In genomic region chr1:175003521-175003920, GRCh38 we compare ENCODE assay signal across 18 cellular contexts. TPM values are rescaled to one million over a fixed set of nuclear protein-coding genes. Genes with fewer than 3 reads are reported as not detected.
A peak's percentile ranks its signal among the peaks of the same experiment; 100 is the strongest.
DNase-seq lines count a peak whose midpoint lies in the region; ATAC-seq and TF ChIP-seq lines count a peak whose summit lies in the region.
"Had no signal": no experiment of that assay in that cellular context is flagged by ENCODE, and none has a peak within 500 bp of the region (broad histone marks: within the 10 kb centered on the region; RNA-seq: fewer than 3 reads in every experiment).

No MANE protein-coding gene starts in this region.

- H3K27me3 ChIP-seq in A673 (replicated peaks; ENCODE audit: insufficient read depth, low read depth, low read length, poor library complexity) (no peaks in the 10 kb centered on the region), SU-DHL-6 (ENCODE audit: low read length) (no peaks in the 10 kb centered on the region), mesenchymal stem cell (ENCODE audit: control insufficient read depth in 1 of 2, insufficient read depth in 1 of 2, low read length in 2 of 2) (no peaks in the 10 kb centered on the region), right cardiac atrium (ENCODE audit: control insufficient read depth, insufficient read depth) (no peaks in the 10 kb centered on the region)
- no peaks in the 10 kb centered on the region for H3K27me3 ChIP-seq in CD8-positive, alpha-beta T cell (ENCODE audit: insufficient read depth, low read length)
- H3K27me3 ChIP-seq: pancreas had no signal

- no peaks in the 10 kb centered on the region for H3K9me2 ChIP-seq in SU-DHL-6 (replicated peaks; ENCODE audit: insufficient read depth, low read length)

- H3K4me2 ChIP-seq in SU-DHL-6 (ENCODE audit: low read depth, low read length, poor library complexity, severe bottlenecking) (peak overlapping the region; percentile 34), mesenchymal stem cell (ENCODE audit: low read length, poor library complexity, severe bottlenecking) (no peak overlapping the region)

- H3K4me3 Mint-ChIP-seq in CD8-positive, alpha-beta T cell = peak overlapping the region; percentile 26

- H2BK120ac ChIP-seq in mesenchymal stem cell (ENCODE audit: low read depth, low read length) = no peak overlapping the region

- no peak overlapping the region for H4K91ac ChIP-seq in mesenchymal stem cell (ENCODE audit: low read length)

- peaks cover 38% of the 10 kb centered on the region for H3K36me3 ChIP-seq in A673 (ENCODE audit: insufficient read depth, low read length, poor library complexity, severe bottlenecking)
- peaks cover 21% of the 10 kb centered on the region for H3K36me3 ChIP-seq in CD8-positive, alpha-beta T cell (ENCODE audit: insufficient read depth, low read length)
- H3K36me3 ChIP-seq in SU-DHL-6 (ENCODE audit: low read length) = peaks cover 43% of the 10 kb centered on the region
- peaks cover 0 to 42% of the 10 kb centered on the region in 2 experiments for H3K36me3 ChIP-seq in mesenchymal stem cell (ENCODE audit: control insufficient read depth in 1 of 2, insufficient read depth in 2 of 2, low read depth in 1 of 2, low read length in 2 of 2)

- H4K8ac ChIP-seq in mesenchymal stem cell (ENCODE audit: low read length) = no peak overlapping the region

- peaks cover 32% of the 10 kb centered on the region; the same call in 1 of the 2 replicates for H3F3A ChIP-seq in SU-DHL-6 (ENCODE audit: insufficient read depth)

- WGBS in mesenchymal stem cell = 99% methylated on average over 2 of the region's 2 CpGs
- 49% methylated on average over 2 of the region's 2 CpGs for WGBS in right cardiac atrium

- intact Hi-C loops in A673 (cut with micrococcal nuclease; ENCODE audit: unreplicated experiment) = no loop called here
- intact Hi-C loops in CD8-positive, alpha-beta T cell (cut with DNase I, micrococcal nuclease) = no loop called here
- intact Hi-C loops in right cardiac atrium (cut with DNase I) = no loop called here

- no peak for DNase-seq in A673 (ENCODE audit: low spot score)
- no peak for DNase-seq in CD8-positive, alpha-beta T cell
- no peak for DNase-seq in mesenchymal stem cell
- DNase-seq in HUDEP-2 (lab: John Stamatoyannopoulos, UW; ENCODE audit: unreplicated experiment in 76 of 76) = no peak
- no peak for DNase-seq in right cardiac atrium
- DNase-seq: activated effector memory CD4-positive, alpha-beta T cell treated with anti-CD3 and anti-CD28 coated beads, Interleukin-2, amount 50 U/mL, for 16 hours; effector memory CD4-positive, alpha-beta T cell; foreskin melanocyte; IMR-90; NCI-H1417 treated with DMSO at 0.1 percent for 48 hours; NCI-H345; pancreas; PC-9; trophoblast cell had no signal

- no peaks in the 10 kb centered on the region for H3K9me3 ChIP-seq in A673 (ENCODE audit: low read depth, low read length, poor library complexity, severe bottlenecking)
- H3K9me3 ChIP-seq in CD8-positive, alpha-beta T cell (ENCODE audit: low read length) = no peaks in the 10 kb centered on the region
- H3K9me3 ChIP-seq in SU-DHL-6 (ENCODE audit: insufficient read depth, low read length) = no peaks in the 10 kb centered on the region
- no peaks in the 10 kb centered on the region for H3K9me3 ChIP-seq in mesenchymal stem cell (ENCODE audit: control insufficient read depth, low read length)
- no peaks in the 10 kb centered on the region for H3K9me3 ChIP-seq in right cardiac atrium (ENCODE audit: control insufficient read depth, low read length)
- H3K9me3 ChIP-seq: pancreas had no signal

- TF ChIP-seq CTCF in A673 (conservative IDR thresholded peaks at IDR 0.05; ENCODE audit: low read depth, low read length) (no peak), SU-DHL-6 (IDR thresholded peaks at IDR 0.05; ENCODE audit: insufficient read depth, low read length, poor library complexity, severe bottlenecking) (no peak)
- TF ChIP-seq CTCF in CD8-positive, alpha-beta T cell (IDR thresholded peaks at IDR 0.05) = no peak

- peaks cover 25% of the 10 kb centered on the region for H4K20me1 ChIP-seq in SU-DHL-6 (ENCODE audit: low read depth, low read length)

- H3K23ac ChIP-seq in mesenchymal stem cell (ENCODE audit: low read length in 2 of 2) = no peak overlapping the region

- no peak overlapping the region for H3K4ac ChIP-seq in mesenchymal stem cell (ENCODE audit: low read depth in 1 of 2, low read length in 2 of 2)

- no peak overlapping the region for H2BK15ac ChIP-seq in mesenchymal stem cell (ENCODE audit: low read depth, poor library complexity, severe bottlenecking)

- H3K4me3 ChIP-seq in A673 (ENCODE audit: low read depth, low read length, poor library complexity, severe bottlenecking) (no peak overlapping the region), SU-DHL-6 (ENCODE audit: insufficient read depth, low read length, poor library complexity, severe bottlenecking) (no peak overlapping the region), mesenchymal stem cell (ENCODE audit: insufficient read depth in 1 of 2, low read depth in 1 of 2, low read length in 2 of 2) (peak overlapping the region in 1 of 2 experiments; percentile 52), right cardiac atrium (ENCODE audit: low read length) (no peak overlapping the region)
- H3K4me3 ChIP-seq in CD8-positive, alpha-beta T cell (ENCODE audit: low read depth, low read length) = no peak overlapping the region
- H3K4me3 ChIP-seq: pancreas, PC-9 had no signal

- CTCF ChIA-PET in A673 (lab: Charles Lee) = no interaction called here
- CTCF ChIA-PET in CD8-positive, alpha-beta T cell (lab: Charles Lee) = interaction anchor here (1.6 kb wide), 1 partner anchor 26 kb away, joined by 5 read pairs; no protein-coding TSS in a partner anchor

- H2BK5ac ChIP-seq in mesenchymal stem cell (ENCODE audit: low read depth, low read length, poor library complexity, severe bottlenecking) = no peak overlapping the region

- POLR2A ChIA-PET in A673 (lab: Charles Lee; ENCODE audit: low non-redundant PET) = no interaction called here
- POLR2A ChIA-PET in CD8-positive, alpha-beta T cell (lab: Charles Lee) = interaction anchor here (2.4 kb wide), 1 partner anchor 20 kb away, joined by 9 read pairs; the partner anchor contains the start of gene MRPS14

- H2AK5ac ChIP-seq in mesenchymal stem cell (ENCODE audit: low read length, severe bottlenecking) = no peak overlapping the region

- H3K36me3 Mint-ChIP-seq in CD8-positive, alpha-beta T cell = peaks cover 44% of the 10 kb centered on the region

- H3K4me1 ChIP-seq in A673 (ENCODE audit: insufficient read depth, low read length, poor library complexity, severe bottlenecking) (peaks cover 8% of the 10 kb centered on the region), mesenchymal stem cell (ENCODE audit: control insufficient read depth, insufficient read depth, low read depth, low read length) (peaks cover 2% of the 10 kb centered on the region), right cardiac atrium (ENCODE audit: control insufficient read depth, insufficient read depth, low read length) (no peaks in the 10 kb centered on the region)
- peaks cover 23% of the 10 kb centered on the region for H3K4me1 ChIP-seq in CD8-positive, alpha-beta T cell (ENCODE audit: insufficient read depth, low read length)

- H3K9ac ChIP-seq in SU-DHL-6 (ENCODE audit: low read length) (no peak overlapping the region), mesenchymal stem cell (ENCODE audit: low read length) (peak overlapping the region; percentile 64)

- no TSS peak for BruUV-seq in A673 (replicated peaks; lab: Mats Ljungman, UMichigan)

- no peak overlapping the region for H3K14ac ChIP-seq in mesenchymal stem cell (ENCODE audit: low read length in 2 of 2)

- H3K79me1 ChIP-seq in mesenchymal stem cell (replicated peaks; ENCODE audit: low read length, poor library complexity, severe bottlenecking) = peaks cover 1% of the 10 kb centered on the region

- H3K27ac ChIP-seq in A673 (ENCODE audit: low read depth, low read length, poor library complexity, severe bottlenecking) (peak overlapping the region; percentile 4), SU-DHL-6 (ENCODE audit: low read depth, low read length) (no peak overlapping the region), mesenchymal stem cell (ENCODE audit: low read length, poor library complexity, severe bottlenecking) (no peak overlapping the region), right cardiac atrium (ENCODE audit: low read length) (no peak overlapping the region)
- H3K27ac ChIP-seq in CD8-positive, alpha-beta T cell (ENCODE audit: low read depth, low read length) = no peak overlapping the region
- H3K27ac ChIP-seq: pancreas, PC-9 had no signal

- H2AFZ ChIP-seq in SU-DHL-6 (ENCODE audit: low read depth, low read length, severe bottlenecking) (no peak overlapping the region), mesenchymal stem cell (ENCODE audit: low read depth, low read length) (no peak overlapping the region)
- H2AFZ ChIP-seq: PC-9 had no signal

- H3K27ac Mint-ChIP-seq in CD8-positive, alpha-beta T cell = peak overlapping the region; percentile 62

- H3K79me2 ChIP-seq in SU-DHL-6 (ENCODE audit: insufficient read depth, low read length) = peaks cover 84% of the 10 kb centered on the region

- peaks cover 52% of the 10 kb centered on the region for H3K4me1 Mint-ChIP-seq in CD8-positive, alpha-beta T cell (ENCODE audit: low read depth)

- H3K18ac ChIP-seq in mesenchymal stem cell (ENCODE audit: low read depth in 1 of 2, low read length in 2 of 2) = no peak overlapping the region

- no peak for ATAC-seq in CD8-positive, alpha-beta T cell
- ATAC-seq in GM21786 (IDR thresholded peaks at IDR 0.05; ENCODE audit: unreplicated experiment) (no peak), HG03354 (IDR thresholded peaks at IDR 0.05; ENCODE audit: poor library complexity, severe bottlenecking, unreplicated experiment) (no peak), right cardiac atrium (no peak)
- ATAC-seq: pancreas, SK-N-SH treated with all-trans-retinoic acid at 6 μM for 48 hours had no signal

- no peaks in the 10 kb centered on the region for H3K9me3 Mint-ChIP-seq in CD8-positive, alpha-beta T cell

- no peaks in the 10 kb centered on the region for H3K27me3 Mint-ChIP-seq in CD8-positive, alpha-beta T cell (ENCODE audit: low read depth)

- H2BK12ac ChIP-seq in mesenchymal stem cell (ENCODE audit: low read length in 2 of 2) = no peak overlapping the region

RNA-seq across cellular contexts. Expression of gene CACYBP, which starts 3.8 kb away (rescaled TPM):
- 307 and 310 TPM in 2 replicates for total RNA-seq in A673 (2021)
- 100 to 1,000 TPM; 105 to 122 TPM for total RNA-seq in CD8-positive, alpha-beta T cell
- 39.3 TPM for polyA plus RNA-seq in mesenchymal stem cell (2013, experiment 1 of 2)
- 39.0 TPM for polyA plus RNA-seq in mesenchymal stem cell (2013, experiment 2 of 2)
- 10 to 100 TPM; 52.9 to 81.1 (median 73.4) TPM for total RNA-seq in right cardiac atrium
- polyA plus RNA-seq in right cardiac atrium = 72.9 TPM

RNA-seq across cellular contexts. Expression of gene MRPS14, which starts 19.7 kb away (rescaled TPM):
- 39.6 and 40.1 TPM in 2 replicates for total RNA-seq in A673 (2021)
- 1 to 10 TPM; 6.8 to 7.3 TPM for total RNA-seq in CD8-positive, alpha-beta T cell
- polyA plus RNA-seq in mesenchymal stem cell (2013, experiment 1 of 2) = 41.8 TPM
- 43.5 TPM for polyA plus RNA-seq in mesenchymal stem cell (2013, experiment 2 of 2)
- total RNA-seq in right cardiac atrium = 10 to 100 TPM; 23.8 to 30.0 (median 26.7) TPM
- polyA plus RNA-seq in right cardiac atrium = 23.7 TPM
